ENCODE assay signal across 33 cellular contexts in genomic region chr6:152576525-152576924, GRCh38.
A peak's percentile ranks its signal among the peaks of the same experiment; 100 is the strongest.
DNase-seq lines count a peak whose midpoint lies in the region; ATAC-seq and TF ChIP-seq lines count a peak whose summit lies in the region.
"Had no signal": no experiment of that assay in that cellular context is flagged by ENCODE, and none has a peak within 500 bp of the region (broad histone marks: within the 10 kb centered on the region; RNA-seq: fewer than 3 reads in every experiment).

No MANE protein-coding gene starts in this region.

- H3K4me1 ChIP-seq in breast epithelium (no peaks in the 10 kb centered on the region), duodenal mucosa (ENCODE audit: control insufficient read depth in 1 of 2, insufficient read depth in 2 of 2, low read length in 2 of 2) (peaks cover 0 to 14% of the 10 kb centered on the region in 2 donors), prostate gland (replicated peaks) (no peaks in the 10 kb centered on the region)
- H3K4me1 ChIP-seq: transverse colon had no signal

- in situ Hi-C loops in KBM-7 (cut with MboI; ENCODE audit: low pct_unique_long_range_greater_than_20kb, low sequenced_read_pairs) = no loop called here

- H3K27ac Mint-ChIP-seq in MCF 10A (ENCODE audit: low read depth, unreplicated experiment) = peak overlapping the region; percentile 94
- H3K27ac Mint-ChIP-seq: activated B cell treated with CpG ODN at 0.5 μM for 24 hours; activated CD8-positive, alpha-beta memory T cell treated with anti-CD3 and anti-CD28 coated beads, Interleukin-2, amount 10 ng/mL, durations not matched to agents 7 days and 5 days; activated naive CD4-positive, alpha-beta T cell treated with anti-CD3 and anti-CD28 coated beads, Interleukin-2, amount 10 ng/mL, durations not matched to agents 7 days and 5 days; activated T-helper 1 cell treated with anti-CD3 and anti-CD28 coated beads, Interleukin-12 subunit alpha, Interleukin-12 subunit beta, Interleukin-2, Interleukin-4 antibody, amounts not matched to agents 30 ng/mL and 10 ng/mL and 1 ng/mL, durations not matched to agents 14 hours and 24 hours and 36 hours; CD4-positive, alpha-beta T cell; H9; mesothelial cell of epicardium; naive B cell; stimulated activated naive CD8-positive, alpha-beta T cell treated with anti-CD3 and anti-CD28 coated beads, Interleukin-15, amount 100 ng/mL, for 72 hours had no signal

- H3K9me3 Mint-ChIP-seq in MCF 10A (ENCODE audit: unreplicated experiment) = peaks cover 7% of the 10 kb centered on the region
- H3K9me3 Mint-ChIP-seq: activated B cell treated with CpG ODN at 0.5 μM for 24 hours; activated naive CD4-positive, alpha-beta T cell treated with anti-CD3 and anti-CD28 coated beads, Interleukin-2, amount 10 ng/mL, durations not matched to agents 7 days and 5 days; activated T-helper 1 cell treated with anti-CD3 and anti-CD28 coated beads, Interleukin-12 subunit alpha, Interleukin-12 subunit beta, Interleukin-2, Interleukin-4 antibody, amounts not matched to agents 30 ng/mL and 10 ng/mL and 1 ng/mL, durations not matched to agents 14 hours and 24 hours and 36 hours; CD4-positive, alpha-beta T cell; effector memory CD8-positive, alpha-beta T cell; H9; mesothelial cell of epicardium; naive B cell; stimulated activated naive CD8-positive, alpha-beta T cell treated with anti-CD3 and anti-CD28 coated beads, Interleukin-15, amount 100 ng/mL, for 72 hours had no signal

- peak overlapping the region in 1 of 2 donors; percentile 69 for H3K27ac ChIP-seq in breast epithelium
- H3K27ac ChIP-seq in duodenal mucosa (ENCODE audit: low read depth, low read length) = peak overlapping the region; percentile 30
- H3K27ac ChIP-seq in prostate gland = peak overlapping the region; percentile 9 to 36
- H3K27ac ChIP-seq: transverse colon had no signal

- H3K9ac ChIP-seq in duodenal mucosa (ENCODE audit: low read depth in 1 of 2, low read length in 2 of 2) = no peak overlapping the region

- WGBS in prostate gland = 72% methylated on average over 1 of the region's 1 CpG

- POLR2A ChIA-PET in MCF 10A (lab: Yijun Ruan, JAX) = interaction anchor here (0.8 to 3.2 kb wide), 10 partner anchors 11 to 1125 kb away, joined by 3 to 19 read pairs (median 4); no protein-coding TSS in a partner anchor

- intact Hi-C loops in MCF 10A (cut with micrococcal nuclease) (no loop called here), breast epithelium (cut with DNase I; ENCODE audit: low total_unique reads) (no loop called here), prostate gland (cut with DNase I) (no loop called here)

- no peak for ATAC-seq in HG03432 (IDR thresholded peaks at IDR 0.05; ENCODE audit: unreplicated experiment)
- ATAC-seq: activated CD8-positive, alpha-beta memory T cell treated with anti-CD3 and anti-CD28 coated beads, Interleukin-2, amount 10 ng/mL, durations not matched to agents 7 days and 5 days; effector memory CD8-positive, alpha-beta T cell; left colon; PC-3; stimulated activated naive CD8-positive, alpha-beta T cell treated with anti-CD3 and anti-CD28 coated beads, Interleukin-15, amount 100 ng/mL, for 72 hours had no signal

- H3K27me3 Mint-ChIP-seq in MCF 10A (ENCODE audit: insufficient read depth, unreplicated experiment) = no peaks in the 10 kb centered on the region
- H3K27me3 Mint-ChIP-seq: activated B cell treated with CpG ODN at 0.5 μM for 24 hours; activated CD8-positive, alpha-beta memory T cell treated with anti-CD3 and anti-CD28 coated beads, Interleukin-2, amount 10 ng/mL, durations not matched to agents 7 days and 5 days; activated naive CD4-positive, alpha-beta T cell treated with anti-CD3 and anti-CD28 coated beads, Interleukin-2, amount 10 ng/mL, durations not matched to agents 7 days and 5 days; effector memory CD8-positive, alpha-beta T cell; stimulated activated naive CD8-positive, alpha-beta T cell treated with anti-CD3 and anti-CD28 coated beads, Interleukin-15, amount 100 ng/mL, for 72 hours had no signal

- BruUV-seq in MCF 10A (replicated peaks; lab: Mats Ljungman, UMichigan) = no TSS peak

- TF ChIP-seq CTCF in MCF 10A (IDR thresholded peaks at IDR 0.05; ENCODE audit: unreplicated experiment) (no peak), breast epithelium (IDR thresholded peaks at IDR 0.05) (no peak), prostate gland (IDR thresholded peaks at IDR 0.05) (no peak)

- H3K4me3 ChIP-seq in breast epithelium (no peak overlapping the region), duodenal mucosa (ENCODE audit: low read depth in 1 of 2, low read length in 2 of 2) (no peak overlapping the region), prostate gland (no peak overlapping the region)
- H3K4me3 ChIP-seq: esophagus muscularis mucosa, heart right ventricle, transverse colon had no signal

- H3K36me3 Mint-ChIP-seq in MCF 10A (ENCODE audit: insufficient read depth, unreplicated experiment) = no peaks in the 10 kb centered on the region
- H3K36me3 Mint-ChIP-seq: activated CD8-positive, alpha-beta memory T cell treated with anti-CD3 and anti-CD28 coated beads, Interleukin-2, amount 10 ng/mL, durations not matched to agents 7 days and 5 days; activated naive CD4-positive, alpha-beta T cell treated with anti-CD3 and anti-CD28 coated beads, Interleukin-2, amount 10 ng/mL, durations not matched to agents 7 days and 5 days; mesothelial cell of epicardium; naive B cell had no signal

- H3K9me3 ChIP-seq in breast epithelium = no peaks in the 10 kb centered on the region
- H3K9me3 ChIP-seq in duodenal mucosa (ENCODE audit: control insufficient read depth in 1 of 2, low read length in 2 of 2) = no peaks in the 10 kb centered on the region
- H3K9me3 ChIP-seq in prostate gland = no peaks in the 10 kb centered on the region
- H3K9me3 ChIP-seq: esophagus muscularis mucosa, heart right ventricle, transverse colon had no signal

- TF ChIP-seq POLR2A in breast epithelium (IDR thresholded peaks at IDR 0.05) = no peak
- no peak for TF ChIP-seq POLR2A in prostate gland (IDR thresholded peaks at IDR 0.05)

- H3K36me3 ChIP-seq in breast epithelium (no peaks in the 10 kb centered on the region), duodenal mucosa (ENCODE audit: control insufficient read depth in 1 of 2, insufficient read depth in 2 of 2, low read length in 2 of 2) (no peaks in the 10 kb centered on the region), prostate gland (no peaks in the 10 kb centered on the region)
- H3K36me3 ChIP-seq: esophagus muscularis mucosa, heart right ventricle, transverse colon had no signal

- CTCF ChIA-PET in MCF 10A (lab: Yijun Ruan, JAX) = interaction anchor here (0.6 to 2.7 kb wide), 4 partner anchors 19 to 66 kb away, joined by 4 to 20 read pairs (median 6); no protein-coding TSS in a partner anchor

- H3K4me3 Mint-ChIP-seq in MCF 10A (ENCODE audit: unreplicated experiment) = no peak overlapping the region
- H3K4me3 Mint-ChIP-seq: activated B cell treated with CpG ODN at 0.5 μM for 24 hours; activated CD8-positive, alpha-beta memory T cell treated with anti-CD3 and anti-CD28 coated beads, Interleukin-2, amount 10 ng/mL, durations not matched to agents 7 days and 5 days; activated naive CD4-positive, alpha-beta T cell treated with anti-CD3 and anti-CD28 coated beads, Interleukin-2, amount 10 ng/mL, durations not matched to agents 7 days and 5 days; activated T-helper 1 cell treated with anti-CD3 and anti-CD28 coated beads, Interleukin-12 subunit alpha, Interleukin-12 subunit beta, Interleukin-2, Interleukin-4 antibody, amounts not matched to agents 30 ng/mL and 10 ng/mL and 1 ng/mL, durations not matched to agents 14 hours and 24 hours and 36 hours; CD4-positive, alpha-beta T cell; effector memory CD8-positive, alpha-beta T cell; H9; mesothelial cell of epicardium; naive B cell; stimulated activated naive CD8-positive, alpha-beta T cell treated with anti-CD3 and anti-CD28 coated beads, Interleukin-15, amount 100 ng/mL, for 72 hours had no signal

- H3K27me3 ChIP-seq in breast epithelium = no peaks in the 10 kb centered on the region
- H3K27me3 ChIP-seq in duodenal mucosa (ENCODE audit: control insufficient read depth in 1 of 2, insufficient read depth in 2 of 2, low read length in 2 of 2) = no peaks in the 10 kb centered on the region
- no peaks in the 10 kb centered on the region for H3K27me3 ChIP-seq in prostate gland (replicated peaks; ENCODE audit: insufficient read depth)
- H3K27me3 ChIP-seq: esophagus muscularis mucosa, heart right ventricle, transverse colon had no signal

- DNase-seq in MCF 10A (ENCODE audit: unreplicated experiment) (no peak), breast epithelium (ENCODE audit: low spot score in 2 of 2) (no peak), prostate gland (ENCODE audit: low spot score) (no peak), NCI-H1436 (lab: John Stamatoyannopoulos, UW) (no peak), GDM1 (lab: John Stamatoyannopoulos, UW) (no peak), KBM-7 (no peak)
- DNase-seq: 8988T; activated B cell treated with CpG ODN at 0.5 μM for 24 hours; activated CD4-positive, alpha-beta T cell treated with anti-CD3 and anti-CD28 coated beads, Interleukin-2, amount 50 U/mL, for 1 hour; activated CD8-positive, alpha-beta memory T cell treated with anti-CD3 and anti-CD28 coated beads, Interleukin-2, amount 10 ng/mL, durations not matched to agents 7 days and 5 days; activated naive CD4-positive, alpha-beta T cell treated with anti-CD3 and anti-CD28 coated beads, Interleukin-2, amount 10 ng/mL, durations not matched to agents 7 days and 5 days; CD4-positive, alpha-beta T cell; DMS 273 treated with DMSO at 0.1 percent for 48 hours; effector memory CD8-positive, alpha-beta T cell; foreskin melanocyte; H9; heart right ventricle; left colon; naive B cell; NCI-H2029 treated with DMSO at 0.1 percent for 48 hours; NCI-H526; NK-92 treated with Interleukin-12 subunit alpha and Interleukin-12 subunit beta, amount 100 ng/mL, for 24 hours; occipital lobe; PC-3; SHP77 treated with DMSO at 0.1 percent for 48 hours; stimulated activated CD8-positive, alpha-beta memory T cell treated with anti-CD3 and anti-CD28 coated beads, Interleukin-4, amount 100 ng/mL, for 48 hours; stimulated activated naive CD8-positive, alpha-beta T cell treated with anti-CD3 and anti-CD28 coated beads, Interleukin-15, amount 100 ng/mL, for 72 hours; transverse colon had no signal

- H3K4me1 Mint-ChIP-seq in MCF 10A (ENCODE audit: insufficient read depth, unreplicated experiment) = peaks cover 44% of the 10 kb centered on the region
- H3K4me1 Mint-ChIP-seq: activated B cell treated with CpG ODN at 0.5 μM for 24 hours; activated CD8-positive, alpha-beta memory T cell treated with anti-CD3 and anti-CD28 coated beads, Interleukin-2, amount 10 ng/mL, durations not matched to agents 7 days and 5 days; activated naive CD4-positive, alpha-beta T cell treated with anti-CD3 and anti-CD28 coated beads, Interleukin-2, amount 10 ng/mL, durations not matched to agents 7 days and 5 days; H9; naive B cell; stimulated activated naive CD8-positive, alpha-beta T cell treated with anti-CD3 and anti-CD28 coated beads, Interleukin-15, amount 100 ng/mL, for 72 hours had no signal
